10 cellular contexts compared by ENCODE assay signal in genomic region chr2:181459646-181460045, GRCh38. TPM values are rescaled to one million over a fixed set of nuclear protein-coding genes. Genes with fewer than 3 reads are reported as not detected.
DNase-seq lines count a peak whose midpoint lies in the region; ATAC-seq and TF ChIP-seq lines count a peak whose summit lies in the region.
"Had no signal": no experiment of that assay in that cellular context is flagged by ENCODE, and none has a peak within 500 bp of the region (broad histone marks: within the 10 kb centered on the region; RNA-seq: fewer than 3 reads in every experiment).

No MANE protein-coding gene starts in this region.

- DNase-seq in stimulated activated naive CD8-positive, alpha-beta T cell treated with anti-CD3 and anti-CD28 coated beads, Interleukin-15, Interleukin-2, amounts not matched to agents 100 U/mL and 50 U/mL, for 24 hours = no peak
- no peak for DNase-seq in T-helper 17 cell
- peak; percentile 31 for DNase-seq in iris pigment epithelial cell (ENCODE audit: low read depth)
- no peak for DNase-seq in mesenteric fat pad (ENCODE audit: low spot score)
- DNase-seq in esophagus muscularis mucosa (ENCODE audit: extremely low spot score) = no peak
- no peak for DNase-seq in left colon
- DNase-seq: NCI-H187 had no signal

- ATAC-seq in stimulated activated naive CD8-positive, alpha-beta T cell treated with anti-CD3 and anti-CD28 coated beads, Interleukin-15, Interleukin-2, amounts not matched to agents 100 U/mL and 50 U/mL, for 24 hours = no peak
- no peak for ATAC-seq in T-helper 17 cell
- ATAC-seq in HG02870 (IDR thresholded peaks at IDR 0.05; ENCODE audit: unreplicated experiment) = no peak
- no peak for ATAC-seq in left colon

- no peaks in the 10 kb centered on the region for H3K36me3 ChIP-seq in esophagus muscularis mucosa

- no peak for TF ChIP-seq EP300 in esophagus muscularis mucosa (IDR thresholded peaks at IDR 0.05)

- H3K36me3 Mint-ChIP-seq in stimulated activated naive CD8-positive, alpha-beta T cell treated with anti-CD3 and anti-CD28 coated beads, Interleukin-15, Interleukin-2, amounts not matched to agents 100 ng/mL and 50 ng/mL, for 24 hours (ENCODE audit: low read depth) = peaks cover 41% of the 10 kb centered on the region
- H3K36me3 Mint-ChIP-seq in T-helper 17 cell (ENCODE audit: low read depth) = peaks cover 17% of the 10 kb centered on the region

- peaks cover 0 to 26% (median 0%) of the 10 kb centered on the region in 4 donors for H3K27me3 ChIP-seq in esophagus muscularis mucosa
- H3K27me3 ChIP-seq: SJSA1 had no signal

- H3K27me3 Mint-ChIP-seq in stimulated activated naive CD8-positive, alpha-beta T cell treated with anti-CD3 and anti-CD28 coated beads, Interleukin-15, Interleukin-2, amounts not matched to agents 100 ng/mL and 50 ng/mL, for 24 hours = no peaks in the 10 kb centered on the region
- H3K27me3 Mint-ChIP-seq in T-helper 17 cell = no peaks in the 10 kb centered on the region

- peaks cover 74% of the 10 kb centered on the region for H3K4me1 Mint-ChIP-seq in stimulated activated naive CD8-positive, alpha-beta T cell treated with anti-CD3 and anti-CD28 coated beads, Interleukin-15, Interleukin-2, amounts not matched to agents 100 ng/mL and 50 ng/mL, for 24 hours (ENCODE audit: low read depth)
- H3K4me1 Mint-ChIP-seq in T-helper 17 cell = peaks cover 66% of the 10 kb centered on the region

- H3K4me3 ChIP-seq in esophagus muscularis mucosa = no peak overlapping the region
- H3K4me3 ChIP-seq: SJSA1 had no signal

- 7% methylated on average over 1 of the region's 1 CpG for WGBS in esophagus muscularis mucosa

- intact Hi-C loops in esophagus muscularis mucosa (cut with DNase I) (loop anchor here (10.0 kb wide), 1 partner anchor 385 kb away; no protein-coding TSS in a partner anchor), left colon (cut with DNase I, micrococcal nuclease) (loop anchor here in 1 of 2 donors (5.0 to 10.0 kb wide), 2 partner anchors 355 to 1337 kb away; no protein-coding TSS in a partner anchor)

- TF ChIP-seq POLR2A in esophagus muscularis mucosa (IDR thresholded peaks at IDR 0.05; ENCODE audit: low read depth) = no peak

- peak overlapping the region; percentile 92 for H3K4me3 Mint-ChIP-seq in stimulated activated naive CD8-positive, alpha-beta T cell treated with anti-CD3 and anti-CD28 coated beads, Interleukin-15, Interleukin-2, amounts not matched to agents 100 ng/mL and 50 ng/mL, for 24 hours
- H3K4me3 Mint-ChIP-seq in T-helper 17 cell = peak overlapping the region; percentile 97

- no peaks in the 10 kb centered on the region for H3K9me3 Mint-ChIP-seq in stimulated activated naive CD8-positive, alpha-beta T cell treated with anti-CD3 and anti-CD28 coated beads, Interleukin-15, Interleukin-2, amounts not matched to agents 100 ng/mL and 50 ng/mL, for 24 hours

- H3K9me3 ChIP-seq in T-helper 17 cell (ENCODE audit: control insufficient read depth, low read length, poor library complexity, severe bottlenecking) = no peaks in the 10 kb centered on the region
- no peaks in the 10 kb centered on the region for H3K9me3 ChIP-seq in esophagus muscularis mucosa
- H3K9me3 ChIP-seq: SJSA1 had no signal

- no peak for TF ChIP-seq CTCF in esophagus muscularis mucosa (IDR thresholded peaks at IDR 0.05)

- H3K4me1 ChIP-seq in esophagus muscularis mucosa = peaks cover 16 to 26% (median 22%) of the 10 kb centered on the region in 4 donors

- no peak overlapping the region for H3K27ac ChIP-seq in esophagus muscularis mucosa (replicated peaks in 1 of 4)
- H3K27ac ChIP-seq: SJSA1 had no signal

- H3K27ac Mint-ChIP-seq in stimulated activated naive CD8-positive, alpha-beta T cell treated with anti-CD3 and anti-CD28 coated beads, Interleukin-15, Interleukin-2, amounts not matched to agents 100 ng/mL and 50 ng/mL, for 24 hours = peak overlapping the region; percentile 98
- H3K27ac Mint-ChIP-seq in T-helper 17 cell = peak overlapping the region; percentile 96

RNA-seq across cellular contexts. Expression of gene ITGA4, which starts 2.5 kb away (rescaled TPM):
- total RNA-seq in T-helper 17 cell (100 to 1,000 TPM; 227 to 237 TPM), mesenteric fat pad (6.6 TPM), esophagus muscularis mucosa (1 to 10 TPM; 2.2 to 8.4 (median 3.5) TPM), left colon (10 to 100 TPM in 1 of 2 donors, 1 to 10 TPM in 1; 3.0 to 12.0 TPM)

Comparison
In these comparisons a context has a peak if more than half of its experiments do, and no peak if none do; other contexts are left out.
1. RNA of gene ITGA4, which starts 2.5 kb away (total RNA-seq): 227 to 237 TPM in T-helper 17 cell; 3.0 to 12.0 TPM in left colon, 6.6 TPM in mesenteric fat pad (single experiment) and 2.2 to 8.4 TPM in esophagus muscularis mucosa; every median in the first group is over 10 times any median in the second.